In genomic region chr6:169810066-169810989, GRCh38 we compare ENCODE assay signal across 1 cellular context.
A peak's percentile ranks its signal among the peaks of the same experiment; 100 is the strongest.
TF ChIP-seq lines count a peak whose summit lies in the region.

No MANE protein-coding gene starts in this region.

TF ChIP-seq in HepG2, 621 proteins besides CTCF, POLR2A, EP300 and RAD21 (continued from another document and continues in another):
- TF ChIP-seq DRAP1 (CRISPR knock-in tag; IDR thresholded peaks at IDR 0.05) (peak; percentile 60), DMAP1 (CRISPR knock-in tag; IDR thresholded peaks at IDR 0.05) (0 out of 2 replicates have a peak, but pooled peaks have one; percentile 32), ZSCAN30 (CRISPR knock-in tag; IDR thresholded peaks at IDR 0.05) (no peak), CSRNP2 (CRISPR knock-in tag; conservative IDR thresholded peaks at IDR 0.05; ENCODE audit: low read depth) (no peak), BCL3 (CRISPR knock-in tag; IDR thresholded peaks at IDR 0.05) (no peak; the same call in 1 of the 2 replicates), SMAD1 (CRISPR knock-in tag; IDR thresholded peaks at IDR 0.05; ENCODE audit: borderline replicate concordance, low read depth) (no peak), ZNF468 (CRISPR knock-in tag; IDR thresholded peaks at IDR 0.05) (no peak), HNRNPH1 (optimal IDR thresholded peaks at IDR 0.05; ENCODE audit: low read depth, low read length) (no peak), ZNF143 (CRISPR knock-in tag; IDR thresholded peaks at IDR 0.05) (no peak), THAP11 (CRISPR knock-in tag; IDR thresholded peaks at IDR 0.05) (no peak), TFDP1 (CRISPR knock-in tag; IDR thresholded peaks at IDR 0.05; ENCODE audit: borderline replicate concordance) (0 out of 2 replicates have a peak, but pooled peaks have one; percentile 19), SP1 (IDR thresholded peaks at IDR 0.05) (no peak), SP1 (CRISPR knock-in tag; IDR thresholded peaks at IDR 0.05) (no peak), ASH2L (IDR thresholded peaks at IDR 0.05; ENCODE audit: insufficient read length, low read depth, low read length) (no peak), PBX2 (CRISPR knock-in tag; IDR thresholded peaks at IDR 0.05) (no peak), ZBTB7A (CRISPR knock-in tag; IDR thresholded peaks at IDR 0.05) (peak; percentile 40; the same call in 1 of the 2 replicates), JUND (CRISPR knock-in tag; IDR thresholded peaks at IDR 0.05) (peak; percentile 53; the same call in 1 of the 2 replicates), ZNF616 (CRISPR knock-in tag; IDR thresholded peaks at IDR 0.05; ENCODE audit: low read depth) (no peak), ATF2 (CRISPR knock-in tag; IDR thresholded peaks at IDR 0.05) (no peak; the same call in 1 of the 2 replicates), TRIM22 (IDR thresholded peaks at IDR 0.05) (no peak), ZFP91 (CRISPR knock-in tag; IDR thresholded peaks at IDR 0.05; ENCODE audit: borderline replicate concordance) (no peak; the same call in 1 of the 2 replicates), ZNF10 (CRISPR knock-in tag; IDR thresholded peaks at IDR 0.05; ENCODE audit: borderline replicate concordance, low read depth) (no peak), HOXA5 (CRISPR knock-in tag; IDR thresholded peaks at IDR 0.05) (0 out of 2 replicates have a peak, but pooled peaks have one; percentile 38), USF2 (IDR thresholded peaks at IDR 0.05; ENCODE audit: low read depth, low read length) (no peak), USF2 (CRISPR knock-in tag; IDR thresholded peaks at IDR 0.05; ENCODE audit: borderline replicate concordance) (no peak), MXI1 (IDR thresholded peaks at IDR 0.05; ENCODE audit: borderline replicate concordance, low read depth, low read length) (no peak), TBP (CRISPR knock-in tag; IDR thresholded peaks at IDR 0.05) (no peak), REPIN1 (CRISPR knock-in tag; IDR thresholded peaks at IDR 0.05; ENCODE audit: borderline replicate concordance, low read depth) (no peak; the same call in 1 of the 2 replicates), ARNT2 (CRISPR knock-in tag; IDR thresholded peaks at IDR 0.05; ENCODE audit: low read depth) (no peak), ZNF691 (CRISPR knock-in tag; IDR thresholded peaks at IDR 0.05; ENCODE audit: borderline replicate concordance, low read depth) (no peak), E2F1 (CRISPR knock-in tag; IDR thresholded peaks at IDR 0.05) (no peak), HNF4G (IDR thresholded peaks at IDR 0.05; ENCODE audit: borderline replicate concordance, low read depth, low read length) (no peak), HNF4G (CRISPR knock-in tag; IDR thresholded peaks at IDR 0.05; ENCODE audit: borderline replicate concordance, low read depth) (no peak), ZSCAN29 (CRISPR knock-in tag; conservative IDR thresholded peaks at IDR 0.05) (no peak), MED8 (CRISPR knock-in tag; IDR thresholded peaks at IDR 0.05; ENCODE audit: insufficient replicate concordance) (no peak), ZBTB8A (CRISPR knock-in tag; IDR thresholded peaks at IDR 0.05; ENCODE audit: borderline replicate concordance, low read depth) (no peak), AHR (CRISPR knock-in tag; IDR thresholded peaks at IDR 0.05) (no peak), NFE2 (CRISPR knock-in tag; IDR thresholded peaks at IDR 0.05) (no peak), ZNF20 (CRISPR knock-in tag; IDR thresholded peaks at IDR 0.05) (no peak), ZNF253 (CRISPR knock-in tag; IDR thresholded peaks at IDR 0.05; ENCODE audit: borderline replicate concordance) (no peak), IRX3 (CRISPR knock-in tag; IDR thresholded peaks at IDR 0.05; ENCODE audit: borderline replicate concordance, low read depth) (no peak), ZNF580 (CRISPR knock-in tag; IDR thresholded peaks at IDR 0.05; ENCODE audit: borderline replicate concordance, low read depth) (0 out of 2 replicates have a peak, but pooled peaks have one; percentile 62), GFI1 (CRISPR knock-in tag; IDR thresholded peaks at IDR 0.05; ENCODE audit: borderline replicate concordance) (no peak), SMAD3 (CRISPR knock-in tag; IDR thresholded peaks at IDR 0.05) (0 out of 2 replicates have a peak, but pooled peaks have one; percentile 58), KLF16 (CRISPR knock-in tag; IDR thresholded peaks at IDR 0.05) (0 out of 4 replicates have a peak, but pooled peaks of 1 of the 2 experiments have one; percentile 30), ZNF503 (CRISPR knock-in tag; IDR thresholded peaks at IDR 0.05) (no peak), EZH2 (conservative IDR thresholded peaks at IDR 0.05; ENCODE audit: low read depth, low read length) (no peak), ZSCAN21 (CRISPR knock-in tag; IDR thresholded peaks at IDR 0.05; ENCODE audit: borderline replicate concordance) (peak; percentile 65), BCL6 (CRISPR knock-in tag; IDR thresholded peaks at IDR 0.05) (no peak)
